20 cellular contexts compared by ENCODE assay signal in the genomic region with DNA sequence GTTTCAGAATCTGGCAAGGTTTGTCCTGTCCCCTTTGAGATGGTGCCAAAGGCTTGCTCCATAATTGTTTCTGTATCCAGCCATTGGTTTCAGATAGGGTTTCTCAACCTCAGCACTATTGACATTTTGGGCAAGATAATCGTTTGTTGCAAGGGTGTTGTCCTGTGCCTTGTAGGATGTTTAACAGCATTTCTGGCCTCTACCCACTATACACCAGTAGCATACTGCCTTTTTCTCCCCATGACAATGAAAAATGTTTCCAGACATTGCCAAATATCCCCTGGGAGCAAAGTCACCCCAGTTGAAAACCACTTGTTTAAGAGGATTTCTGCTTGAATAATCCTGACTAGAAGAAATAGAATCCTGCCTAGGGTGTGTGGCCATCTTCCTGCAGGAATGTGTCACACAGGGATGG.
"Had no signal": no experiment of that assay in that cellular context is flagged by ENCODE, and none has a peak within 500 bp of the region (broad histone marks: within the 10 kb centered on the region; RNA-seq: fewer than 3 reads in every experiment).

No MANE protein-coding gene starts in this region.

- H3K4me3 ChIP-seq: ascending aorta, gastroesophageal sphincter, left lung, transverse colon had no signal

- ATAC-seq: activated CD8-positive, alpha-beta memory T cell treated with anti-CD3 and anti-CD28 coated beads, Interleukin-2, amount 10 ng/mL, durations not matched to agents 7 days and 5 days; activated naive CD8-positive, alpha-beta T cell treated with anti-CD3 and anti-CD28 coated beads, Interleukin-2, amount 50 U/mL, for 24 hours; gastroesophageal sphincter; left lung; natural killer cell had no signal

- H3K27ac ChIP-seq: ascending aorta, epithelial cell of prostate, gastroesophageal sphincter, left lung, neutrophil, transverse colon had no signal

- H3K36me3 ChIP-seq: ascending aorta, gastroesophageal sphincter, left lung, neutrophil, transverse colon had no signal

- FAIRE-seq: islet of Langerhans, small intestine had no signal

- H3K27me3 ChIP-seq: ascending aorta, gastroesophageal sphincter, left lung, neutrophil, transverse colon had no signal

- H3K4me1 ChIP-seq: ascending aorta, gastroesophageal sphincter, left lung, transverse colon had no signal

- DNase-seq: activated CD4-positive, alpha-beta memory T cell treated with anti-CD3 and anti-CD28 coated beads for 36 hours; activated CD4-positive, alpha-beta T cell treated with anti-CD3 and anti-CD28 coated beads for 1 hour; activated CD8-positive, alpha-beta memory T cell treated with anti-CD3 and anti-CD28 coated beads, Interleukin-2, amount 10 ng/mL, durations not matched to agents 7 days and 5 days; activated naive CD4-positive, alpha-beta T cell treated with anti-CD3 and anti-CD28 coated beads for 36 hours; activated naive CD8-positive, alpha-beta T cell treated with anti-CD3 and anti-CD28 coated beads, Interleukin-2, amount 50 U/mL, for 24 hours; activated T-cell treated with anti-CD3 and anti-CD28 coated beads, Interleukin-2, amount 50 U/mL, for 1 hour; left lung; natural killer cell; small intestine; stimulated activated CD4-positive, alpha-beta T cell treated with anti-CD3 and anti-CD28 coated beads, Interleukin-4, amount 100 ng/mL, for 4 hours; stimulated activated CD8-positive, alpha-beta memory T cell treated with anti-CD3 and anti-CD28 coated beads, Interleukin-4, amount 100 ng/mL, for 48 hours; stimulated activated naive CD4-positive, alpha-beta T cell treated with Interleukin-2 at 50 U/mL for 16 hours; substantia nigra; T-helper 9 cell; transverse colon had no signal

- H3K9me3 ChIP-seq: ascending aorta, gastroesophageal sphincter, left lung, neutrophil, transverse colon had no signal
